ENCODE assay signal across 12 cellular contexts in the genomic region with DNA sequence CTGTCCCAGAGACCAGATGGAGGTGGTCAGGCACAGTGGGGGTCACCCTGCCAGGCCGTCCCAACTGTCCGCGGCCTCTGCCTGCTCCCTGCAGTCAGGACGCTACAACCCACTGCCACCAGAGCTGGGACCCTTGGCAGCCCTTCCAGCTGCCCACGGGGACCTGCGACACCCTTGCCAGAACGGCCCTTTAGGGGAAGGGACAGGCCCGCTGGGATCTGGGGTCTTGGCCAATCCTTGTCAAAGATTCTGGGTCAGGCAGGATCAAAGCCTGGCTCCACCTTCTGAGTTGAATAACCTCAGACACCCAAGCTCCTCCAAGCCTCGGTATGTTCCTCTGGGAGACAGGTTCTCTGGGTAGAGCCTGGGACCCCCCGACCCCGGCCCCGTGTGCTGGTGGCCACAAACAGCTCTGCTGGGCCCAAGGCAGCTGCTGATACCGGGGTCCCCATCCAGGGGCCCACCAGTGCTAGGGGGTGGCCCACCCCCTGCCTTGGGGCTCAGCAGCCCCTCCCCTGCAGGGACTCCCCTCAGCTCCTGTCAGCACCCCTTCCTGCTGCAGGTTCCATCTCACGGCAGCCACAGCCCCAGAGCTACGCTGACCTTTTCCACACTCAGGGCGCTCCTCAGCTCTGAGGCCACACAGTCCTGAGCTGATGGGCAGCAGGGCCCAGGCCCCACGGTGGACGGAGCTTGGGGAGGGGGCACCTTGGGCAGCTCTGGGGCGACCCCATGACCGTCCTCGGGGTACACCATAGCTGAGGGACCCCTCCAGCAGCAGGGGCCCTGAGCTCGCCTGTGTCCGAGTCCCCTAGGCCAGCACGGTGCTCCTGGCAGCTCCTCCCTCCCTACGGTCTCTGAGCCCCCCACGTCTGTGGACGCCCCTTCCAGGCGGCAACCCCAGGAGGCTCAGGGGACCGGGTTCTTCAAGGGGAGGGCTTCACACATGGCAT. TPM values are rescaled to one million over a fixed set of nuclear protein-coding genes. Genes with fewer than 3 reads are reported as not detected.
DNase-seq lines count a peak whose midpoint lies in the region; ATAC-seq and TF ChIP-seq lines count a peak whose summit lies in the region.
"Had no signal": no experiment of that assay in that cellular context is flagged by ENCODE, and none has a peak within 500 bp of the region (broad histone marks: within the 10 kb centered on the region; RNA-seq: fewer than 3 reads in every experiment).

No MANE protein-coding gene starts in this region.

- no peaks in the 10 kb centered on the region for H3K9me3 ChIP-seq in right cardiac atrium (ENCODE audit: control insufficient read depth, low read length)

- in situ Hi-C loops in brain microvascular endothelial cell (cut with HindIII; ENCODE audit: low pct_ligation_motif_present, low sequenced_read_pairs): no loop called here

- ATAC-seq in right cardiac atrium (peak; percentile 2 to 9), HG03025 (IDR thresholded peaks at IDR 0.05; ENCODE audit: low FRiP score, unreplicated experiment) (no peak), HG03196 (IDR thresholded peaks at IDR 0.05; ENCODE audit: unreplicated experiment) (no peak)

- H3K4me3 ChIP-seq in AG09309 (ENCODE audit: control insufficient read depth, low read depth, low read length): peak overlapping the region; percentile 20
- no peak overlapping the region for H3K4me3 ChIP-seq in brain microvascular endothelial cell (ENCODE audit: low read depth, low read length)
- H3K4me3 ChIP-seq in right cardiac atrium (ENCODE audit: low read length): no peak overlapping the region

- peaks cover 21% of the 10 kb centered on the region for H3K4me1 ChIP-seq in right cardiac atrium (ENCODE audit: control insufficient read depth, insufficient read depth, low read length)

- H3K36me3 ChIP-seq in brain microvascular endothelial cell (replicated peaks): peaks cover 16% of the 10 kb centered on the region

- H3K27ac ChIP-seq in brain microvascular endothelial cell (peak overlapping the region; percentile 2), right cardiac atrium (ENCODE audit: low read length) (peak overlapping the region; percentile 55)

- DNase-seq in AG09309 (ENCODE audit: low read depth) (no peak), brain microvascular endothelial cell (no peak), right cardiac atrium (peak in 2 of 3 donors; percentile 35 to 56), posterior vena cava (ENCODE audit: low spot score) (peak; percentile 77), epidermal melanocyte (ENCODE audit: insufficient read length, low spot score) (no peak), NCI-H2196 treated with DMSO at 0.1 percent for 48 hours (lab: John Stamatoyannopoulos, UW; ENCODE audit: unreplicated experiment) (no peak)
- DNase-seq: activated T-cell treated with anti-CD3 and anti-CD28 coated beads, Interleukin-2, amount 50 U/mL, for 48 hours; endodermal cell; stimulated activated CD4-positive, alpha-beta T cell treated with anti-CD3 and anti-CD28 coated beads, Interleukin-4, amount 100 ng/mL, for 4 hours; T-helper 9 cell had no signal

- 72% methylated on average over 29 of the region's 29 CpGs for WGBS in right cardiac atrium

- no peak for TF ChIP-seq CTCF in AG09309 (IDR thresholded peaks at IDR 0.05; ENCODE audit: control insufficient read depth, insufficient read depth, low read depth, low read length, missing control alignments)
- TF ChIP-seq CTCF in brain microvascular endothelial cell (IDR thresholded peaks at IDR 0.05; ENCODE audit: low read depth, low read length, missing control alignments): no peak

- no peaks in the 10 kb centered on the region for H3K27me3 ChIP-seq in brain microvascular endothelial cell (replicated peaks)
- H3K27me3 ChIP-seq in right cardiac atrium (ENCODE audit: control insufficient read depth, insufficient read depth): no peaks in the 10 kb centered on the region

- intact Hi-C loops in right cardiac atrium (cut with DNase I): no loop called here
- intact Hi-C loops in posterior vena cava (cut with DNase I): no loop called here

RNA-seq across cellular contexts. Expression of a gene that starts 18.4 kb away (rescaled TPM):
- total RNA-seq in right cardiac atrium (10 to 100 TPM; 18.0 to 44.5 (median 20.5) TPM), posterior vena cava (10 to 100 TPM; 63.5 to 71.0 TPM)
- polyA plus RNA-seq in right cardiac atrium: 13.4 TPM

RNA-seq across cellular contexts. Expression of a gene that starts 50.0 kb away (rescaled TPM):
- total RNA-seq in right cardiac atrium: 10 to 100 TPM; 56.9 to 62.0 (median 57.7) TPM
- polyA plus RNA-seq in right cardiac atrium: 64.5 TPM
- 10 to 100 TPM; 32.5 to 35.9 TPM for total RNA-seq in posterior vena cava

RNA-seq across cellular contexts. Expression of a gene that starts 51.8 kb away (rescaled TPM):
- total RNA-seq in right cardiac atrium (100 to 1,000 TPM; 300 to 374 (median 359) TPM), posterior vena cava (100 to 1,000 TPM; 176 to 193 TPM)
- polyA plus RNA-seq in right cardiac atrium: 713 TPM

Comparison
In these comparisons a context has a peak if more than half of its experiments do, and no peak if none do; other contexts are left out.
1. DNase-seq: peak in right cardiac atrium (2 of 3) and posterior vena cava (single experiment); none in AG09309 (single experiment), brain microvascular endothelial cell (single experiment), epidermal melanocyte (single experiment) and NCI-H2196 treated with DMSO at 0.1 percent for 48 hours (single experiment).
2. ATAC-seq: peak in right cardiac atrium (2 of 2); none in HG03025 (single experiment) and HG03196 (single experiment).